ENCODE assay signal across 32 cellular contexts in genomic region chr4:107520368-107520767, GRCh38.
"Had no signal": no experiment of that assay in that cellular context is flagged by ENCODE, and none has a peak within 500 bp of the region (broad histone marks: within the 10 kb centered on the region; RNA-seq: fewer than 3 reads in every experiment).

No MANE protein-coding gene starts in this region.

- H3K4me1 ChIP-seq: SJCRH30 had no signal

- ATAC-seq: Panc1, Right ventricle myocardium inferior, SK-N-SH treated with all-trans-retinoic acid at 6 μM for 48 hours had no signal

- H3K4me3 ChIP-seq: MG63, PC-9, SJCRH30, SK-N-MC had no signal

- H3K36me3 ChIP-seq: MG63, SJCRH30 had no signal

- DNase-seq: Kasumi-1, MG63, NCI-H1048, NCI-H1092 treated with DMSO at 0.1 percent for 48 hours, NCI-H1105 treated with DMSO at 0.1 percent for 48 hours, NCI-H1417, NCI-H1436, NCI-H146, NCI-H1694, NCI-H187, NCI-H1930, NCI-H2029 treated with DMSO at 0.1 percent for 48 hours, NCI-H2081 treated with DMSO at 0.1 percent for 48 hours, NCI-H2107, NCI-H2171, NCI-H226, NCI-H446 treated with DMSO at 0.1 percent for 48 hours, NCI-H510A, NCI-H524, NCI-H526, NCI-H69, NCI-H748 treated with DMSO at 0.1 percent for 48 hours, NCI-H82, PC-9, SHP77, SIG-M5, SJCRH30 had no signal

- H3K4me2 ChIP-seq: PC-9 had no signal

- H3K9me3 ChIP-seq: MG63, SJCRH30 had no signal

- H3K27ac ChIP-seq: PC-9, RWPE1, SJCRH30, SK-N-MC had no signal

- H2AFZ ChIP-seq: PC-9 had no signal

- H3K27me3 ChIP-seq: MG63, SJCRH30 had no signal
